8 cellular contexts compared by ENCODE assay signal in genomic region chr12:47079365-47079893, GRCh38. TPM values are rescaled to one million over a fixed set of nuclear protein-coding genes. Genes with fewer than 3 reads are reported as not detected.
DNase-seq lines count a peak whose midpoint lies in the region; ATAC-seq and TF ChIP-seq lines count a peak whose summit lies in the region.

Gene PCED1B (plus strand): TSS chr12:47079621. CDS start chr12:47235064, 155,443 bp downstream.

- peak; percentile 78 to 86 (median 84) for ATAC-seq in right lobe of liver

- H3K4me3 ChIP-seq in GM06990 (replicated peaks; ENCODE audit: low read depth, low read length) = peak within 1 kb of the TSS; percentile 53
- H3K4me3 ChIP-seq in colonic mucosa = peak within 1 kb of the TSS; percentile 55
- H3K4me3 ChIP-seq in right lobe of liver = peak within 1 kb of the TSS; percentile 51 to 68 (median 54)

- TF ChIP-seq POLR2A in right lobe of liver (IDR thresholded peaks at IDR 0.05) = no peak

- peak; percentile 54 for TF ChIP-seq CTCF in GM06990 (IDR thresholded peaks at IDR 0.05; ENCODE audit: insufficient read depth, low read length, poor library complexity, severe bottlenecking)
- TF ChIP-seq CTCF in colonic mucosa (IDR thresholded peaks at IDR 0.05) = no peak
- TF ChIP-seq CTCF in right lobe of liver (IDR thresholded peaks at IDR 0.05) = peak; percentile 30 to 50 (median 41)

- DNase-seq in GM06990 (ENCODE audit: extremely low read depth, insufficient read length) (peak; percentile 48), HEK293T (ENCODE audit: extremely low spot score) (peak; percentile 49), NCI-H1930 (lab: John Stamatoyannopoulos, UW) (peak; percentile 74 to 89), colonic mucosa (peak; percentile 76), right lobe of liver (peak; percentile 81 to 87 (median 84)), middle frontal gyrus (ENCODE audit: extremely low spot score, low spot score) (no peak)
- peak; percentile 53 for DNase-seq in activated CD4-positive, alpha-beta T cell treated with anti-CD3 and anti-CD28 coated beads for 1 hour
- peak; percentile 48 to 58 for DNase-seq in stimulated activated CD4-positive, alpha-beta T cell treated with anti-CD3 and anti-CD28 coated beads, Interleukin-4, amount 100 ng/mL, for 48 hours (ENCODE audit: low read depth in 2 of 2)

- no peaks in the 10 kb centered on the region for H3K36me3 ChIP-seq in GM06990 (ENCODE audit: control insufficient read depth, insufficient read depth, low read length)
- H3K36me3 ChIP-seq in colonic mucosa = no peaks in the 10 kb centered on the region
- no peaks in the 10 kb centered on the region for H3K36me3 ChIP-seq in right lobe of liver

- peak within 1 kb of the TSS; percentile 65 to 74 for H3K9ac ChIP-seq in colonic mucosa (ENCODE audit: low read depth in 2 of 2, low read length in 2 of 2)

- POLR2A ChIA-PET in HEK293T (lab: Yijun Ruan, JAX) = interaction anchor here (1.3 kb wide), 1 partner anchor 11 kb away, joined by 7 read pairs; no protein-coding TSS in a partner anchor

- H3K27me3 ChIP-seq in GM06990 (replicated peaks; ENCODE audit: control insufficient read depth, insufficient read depth, low read length) (peaks cover 2% of the 10 kb centered on the region), colonic mucosa (peaks cover 9% of the 10 kb centered on the region), right lobe of liver (no peaks in the 10 kb centered on the region)

- H3K27ac ChIP-seq in colonic mucosa = peak within 1 kb of the TSS; percentile 77
- peak within 1 kb of the TSS; percentile 69 to 79 (median 77) for H3K27ac ChIP-seq in right lobe of liver

- H3K4me1 ChIP-seq in colonic mucosa (no peaks in the 10 kb centered on the region), right lobe of liver (peaks cover 0 to 5% (median 2%) of the 10 kb centered on the region in 4 donors)

- intact Hi-C loops in colonic mucosa (cut with DNase I) = loop anchor here (5.0 to 10.0 kb wide), 2 partner anchors 47 to 145 kb away; no protein-coding TSS in a partner anchor
- intact Hi-C loops in right lobe of liver (cut with DNase I) = no loop called here

- WGBS in right lobe of liver (ENCODE audit: insufficient coverage, low coverage, low lambda C conversion rate, missing lambda C conversion rate) = 0% methylated on average over 23 of the region's 54 CpGs

- CTCF ChIA-PET in HEK293T (lab: Yijun Ruan, JAX) = interaction anchor here (0.6 to 1.1 kb wide), 3 partner anchors 8 to 1110 kb away, joined by 3 to 4 read pairs (median 3); no protein-coding TSS in a partner anchor

- H3K9me3 ChIP-seq in colonic mucosa (no peaks in the 10 kb centered on the region), right lobe of liver (no peaks in the 10 kb centered on the region)

TF ChIP-seq in HEK293T, 16 proteins besides CTCF, POLR2A, EP300 and RAD21:
- no peak for TF ChIP-seq FOXM1 (IDR thresholded peaks at IDR 0.05; ENCODE audit: borderline replicate concordance)
- peak; percentile 17; the same call in 1 of the 2 replicates for TF ChIP-seq PKNOX1 (IDR thresholded peaks at IDR 0.05)

RNA-seq across cellular contexts. Expression of gene PCED1B, which starts in this region (rescaled TPM):
- total RNA-seq in colonic mucosa = 1 to 10 TPM; 1.8 to 2.1 TPM
- total RNA-seq in right lobe of liver = 1 to 10 TPM in 3 of 6 experiments, under 1 TPM in 3; 0.62 to 3.0 (median 1.1) TPM
